Comparison of ENCODE assay signal across 5 cellular contexts in genomic region chr11:127800989-127801688, GRCh38.
"Had no signal": no experiment of that assay in that cellular context is flagged by ENCODE, and none has a peak within 500 bp of the region (broad histone marks: within the 10 kb centered on the region; RNA-seq: fewer than 3 reads in every experiment).

No MANE protein-coding gene starts in this region.

- DNase-seq: H9, HCEC 1CT, KBM-7 had no signal

- ATAC-seq: GM23338 had no signal

- H3K9ac ChIP-seq: KMS-11 had no signal

- H3K4me2 ChIP-seq: GM23338, KMS-11 had no signal

- H3K4me3 ChIP-seq: GM23338 had no signal

- H3K27ac ChIP-seq: KMS-11 had no signal

- H3K4me3 Mint-ChIP-seq: GM23338, H9 had no signal

- H3K27ac Mint-ChIP-seq: GM23338, H9 had no signal

- H2AFZ ChIP-seq: GM23338 had no signal
